In genomic region chr4:123305746-123306145, GRCh38 we compare ENCODE assay signal across 14 cellular contexts.
"Had no signal": no experiment of that assay in that cellular context is flagged by ENCODE, and none has a peak within 500 bp of the region (broad histone marks: within the 10 kb centered on the region; RNA-seq: fewer than 3 reads in every experiment).

No MANE protein-coding gene starts in this region.

- H3K36me3 ChIP-seq: breast epithelium, esophagus squamous epithelium, transverse colon had no signal

- H3K4me3 Mint-ChIP-seq: activated CD4-positive, alpha-beta memory T cell treated with anti-CD3 and anti-CD28 coated beads for 36 hours; activated naive CD8-positive, alpha-beta T cell treated with anti-CD3 and anti-CD28 coated beads for 36 hours; natural killer cell had no signal

- H3K27me3 ChIP-seq: breast epithelium, esophagus squamous epithelium, transverse colon had no signal

- H3K9me3 Mint-ChIP-seq: activated CD4-positive, alpha-beta memory T cell treated with anti-CD3 and anti-CD28 coated beads for 36 hours; activated naive CD8-positive, alpha-beta T cell treated with anti-CD3 and anti-CD28 coated beads for 36 hours; natural killer cell had no signal

- H3K27ac Mint-ChIP-seq: activated CD4-positive, alpha-beta memory T cell treated with anti-CD3 and anti-CD28 coated beads for 36 hours; activated naive CD8-positive, alpha-beta T cell treated with anti-CD3 and anti-CD28 coated beads for 36 hours; natural killer cell had no signal

- H3K27me3 Mint-ChIP-seq: activated CD4-positive, alpha-beta memory T cell treated with anti-CD3 and anti-CD28 coated beads for 36 hours; activated naive CD8-positive, alpha-beta T cell treated with anti-CD3 and anti-CD28 coated beads for 36 hours had no signal

- H3K4me3 ChIP-seq: esophagus squamous epithelium, mucosa of descending colon, skin epidermis, transverse colon had no signal

- H3K9me3 ChIP-seq: breast epithelium, esophagus squamous epithelium, mucosa of descending colon, transverse colon had no signal

- H3K27ac ChIP-seq: esophagus squamous epithelium, skin epidermis, transverse colon had no signal

- H3K36me3 Mint-ChIP-seq: natural killer cell had no signal

- H3K4me1 ChIP-seq: breast epithelium, transverse colon had no signal

- DNase-seq: activated CD4-positive, alpha-beta memory T cell treated with anti-CD3 and anti-CD28 coated beads for 36 hours; activated CD4-positive, alpha-beta T cell treated with anti-CD3 and anti-CD28 coated beads for 1 hour; activated gamma-delta T cell; activated naive CD8-positive, alpha-beta T cell treated with anti-CD3 and anti-CD28 coated beads for 36 hours; activated T-cell treated with anti-CD3 and anti-CD28 coated beads, Interleukin-2, amount 50 U/mL, for 48 hours; dermis blood vessel endothelial cell; esophagus squamous epithelium; foreskin melanocyte; left colon; mucosa of descending colon; natural killer cell; transverse colon had no signal

- ATAC-seq: left colon, mucosa of descending colon, natural killer cell had no signal
